8 cellular contexts compared by ENCODE assay signal in the genomic region with DNA sequence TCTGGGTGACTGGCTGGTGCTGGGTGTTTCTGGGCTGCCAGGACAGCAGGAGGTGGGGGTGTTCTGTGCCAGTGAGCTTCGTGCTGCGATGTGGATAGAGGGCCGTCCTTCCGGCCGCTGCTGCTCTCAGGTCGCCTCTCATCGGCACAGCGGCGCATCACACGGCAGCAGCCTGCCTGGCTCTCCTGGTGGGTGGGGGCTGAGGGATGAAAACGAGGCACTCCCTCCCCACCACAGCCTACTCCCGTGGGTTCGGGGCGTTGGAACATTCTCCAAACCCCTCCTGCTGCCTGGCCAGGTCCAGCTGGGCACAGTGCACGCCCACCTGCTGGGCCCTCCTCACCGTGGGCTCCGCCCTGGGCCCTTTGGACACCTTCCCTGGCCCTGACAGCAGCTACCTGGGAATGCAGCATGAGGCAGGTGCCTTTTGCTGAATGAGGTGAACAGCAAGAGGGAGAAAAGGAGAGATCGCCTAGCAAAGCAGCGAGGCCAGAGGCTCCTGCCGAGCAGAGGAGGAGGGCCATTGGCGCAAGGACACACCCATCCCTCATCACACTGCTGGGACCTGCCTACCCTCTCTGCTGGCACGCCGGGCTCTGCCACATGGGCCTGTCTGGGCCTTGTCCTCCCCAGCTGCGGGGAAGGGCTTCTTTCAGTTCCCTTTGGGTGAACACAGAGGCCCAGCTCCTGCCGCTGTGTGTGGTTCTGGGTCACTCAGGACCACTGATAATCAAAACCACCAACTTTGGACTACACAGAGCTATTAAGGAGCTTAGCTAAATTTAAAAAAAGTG. TPM values are rescaled to one million over a fixed set of nuclear protein-coding genes. Genes with fewer than 3 reads are reported as not detected.
DNase-seq lines count a peak whose midpoint lies in the region; ATAC-seq, FAIRE-seq and TF ChIP-seq lines count a peak whose summit lies in the region.

No MANE protein-coding gene starts in this region.

- H3K4me2 ChIP-seq in astrocyte (ENCODE audit: low read length) (peak overlapping the region; percentile 66), smooth muscle cell (peak overlapping the region; percentile 38)

- H3K27me3 Mint-ChIP-seq in astrocyte (ENCODE audit: low read depth, unreplicated experiment) (no peaks in the 10 kb centered on the region), type B pancreatic cell (no peaks in the 10 kb centered on the region)

- H3K4me3 ChIP-seq in GM12865 (ENCODE audit: low read depth, low read length) (no peak overlapping the region), astrocyte (ENCODE audit: insufficient read depth, low read depth, low read length) (no peak overlapping the region), smooth muscle cell (no peak overlapping the region)

- ATAC-seq in GM21423 (IDR thresholded peaks at IDR 0.05; ENCODE audit: unreplicated experiment) (peak; percentile 31), HG03520 (IDR thresholded peaks at IDR 0.05; ENCODE audit: unreplicated experiment) (peak; percentile 30)

- H3K36me3 Mint-ChIP-seq in astrocyte (ENCODE audit: low read depth, unreplicated experiment) (no peaks in the 10 kb centered on the region), type B pancreatic cell (no peaks in the 10 kb centered on the region)

- H3K36me3 ChIP-seq in astrocyte (ENCODE audit: insufficient read depth, low read length) (no peaks in the 10 kb centered on the region), smooth muscle cell (ENCODE audit: low read depth) (no peaks in the 10 kb centered on the region)

- WGBS in smooth muscle cell (ENCODE audit: low lambda C conversion rate) = 88% methylated on average over 25 of the region's 25 CpGs

- H3K4me1 ChIP-seq in astrocyte (ENCODE audit: insufficient read depth, low read length) (peaks cover 39% of the 10 kb centered on the region), smooth muscle cell (ENCODE audit: low read depth) (peaks cover 28% of the 10 kb centered on the region)

- no peak for FAIRE-seq in astrocyte (lab: Jason Lieb, UNC)

- H3K4me3 Mint-ChIP-seq in astrocyte (ENCODE audit: unreplicated experiment) (no peak overlapping the region), type B pancreatic cell (no peak overlapping the region)

- H2AFZ ChIP-seq in astrocyte (ENCODE audit: low read depth, low read length) (no peak overlapping the region), smooth muscle cell (ENCODE audit: low read depth) (no peak overlapping the region)

- H3K27ac ChIP-seq in astrocyte (ENCODE audit: low read depth, low read length) (no peak overlapping the region), smooth muscle cell (ENCODE audit: low read depth) (peak overlapping the region; percentile 66)

- H3F3A ChIP-seq in smooth muscle cell (ENCODE audit: low read depth) = peaks cover 15% of the 10 kb centered on the region

- no peaks in the 10 kb centered on the region for H3K9me3 ChIP-seq in astrocyte (ENCODE audit: insufficient read depth, low read depth, low read length)
- H3K9me3 ChIP-seq in smooth muscle cell (replicated peaks; ENCODE audit: low read depth) = no peaks in the 10 kb centered on the region

- TF ChIP-seq CTCF in GM12865 (IDR thresholded peaks at IDR 0.05; ENCODE audit: insufficient read depth, low read depth, low read length, missing control alignments) = no peak
- no peak for TF ChIP-seq CTCF in astrocyte (IDR thresholded peaks at IDR 0.05; ENCODE audit: insufficient read depth, low read depth, low read length)
- no peak for TF ChIP-seq CTCF in smooth muscle cell (IDR thresholded peaks at IDR 0.05; ENCODE audit: borderline replicate concordance, insufficient read depth, poor library complexity, severe bottlenecking)
- no peak for TF ChIP-seq CTCF in type B pancreatic cell (conservative IDR thresholded peaks at IDR 0.05)

- H3K27ac Mint-ChIP-seq in astrocyte (ENCODE audit: unreplicated experiment) (peak overlapping the region; percentile 26), type B pancreatic cell (no peak overlapping the region)

- H3K9me3 Mint-ChIP-seq in astrocyte (ENCODE audit: unreplicated experiment) (no peaks in the 10 kb centered on the region), type B pancreatic cell (no peaks in the 10 kb centered on the region)

- peaks cover 29% of the 10 kb centered on the region for H3K4me1 Mint-ChIP-seq in astrocyte (ENCODE audit: low read depth, unreplicated experiment)
- peaks cover 13% of the 10 kb centered on the region for H3K4me1 Mint-ChIP-seq in type B pancreatic cell (ENCODE audit: unreplicated experiment)

- no peak overlapping the region for H3K9ac ChIP-seq in astrocyte (ENCODE audit: low read length)
- H3K9ac ChIP-seq in smooth muscle cell (ENCODE audit: low read depth) = no peak overlapping the region

- DNase-seq in GM12865 (ENCODE audit: low read depth) (peak; percentile 85), astrocyte (ENCODE audit: low read depth) (no peak), smooth muscle cell (lab: John Stamatoyannopoulos, UW; ENCODE audit: unreplicated experiment) (no peak), type B pancreatic cell (ENCODE audit: extremely low spot score, unreplicated experiment) (no peak), foreskin melanocyte (no peak)
- no peak for DNase-seq in activated effector memory CD4-positive, alpha-beta T cell treated with anti-CD3 and anti-CD28 coated beads, Interleukin-2, amount 50 U/mL, for 16 hours

- H3K27me3 ChIP-seq in astrocyte (ENCODE audit: insufficient read depth, low read length) (no peaks in the 10 kb centered on the region), smooth muscle cell (ENCODE audit: low read depth) (no peaks in the 10 kb centered on the region)

- H3K79me2 ChIP-seq in astrocyte (ENCODE audit: insufficient read depth, low read length) (peaks cover 62% of the 10 kb centered on the region), smooth muscle cell (ENCODE audit: low read depth) (peaks cover 53% of the 10 kb centered on the region)

- H4K20me1 ChIP-seq in astrocyte (ENCODE audit: insufficient read depth, low read length) (peaks cover 80% of the 10 kb centered on the region), smooth muscle cell (ENCODE audit: low read depth) (peaks cover 100% of the 10 kb centered on the region)

RNA-seq across cellular contexts. Expression of a gene that starts 33.4 kb away (rescaled TPM):
- total RNA-seq in astrocyte (29.2 and 39.1 TPM in 2 replicates), smooth muscle cell (48.0 and 65.9 TPM in 2 replicates), type B pancreatic cell (ENCODE audit: low replicate concordance) (26.2 and 26.6 TPM in 2 replicates)
- 49.1 and 55.9 TPM in 2 replicates for polyA plus RNA-seq in smooth muscle cell
